In the genomic region with DNA sequence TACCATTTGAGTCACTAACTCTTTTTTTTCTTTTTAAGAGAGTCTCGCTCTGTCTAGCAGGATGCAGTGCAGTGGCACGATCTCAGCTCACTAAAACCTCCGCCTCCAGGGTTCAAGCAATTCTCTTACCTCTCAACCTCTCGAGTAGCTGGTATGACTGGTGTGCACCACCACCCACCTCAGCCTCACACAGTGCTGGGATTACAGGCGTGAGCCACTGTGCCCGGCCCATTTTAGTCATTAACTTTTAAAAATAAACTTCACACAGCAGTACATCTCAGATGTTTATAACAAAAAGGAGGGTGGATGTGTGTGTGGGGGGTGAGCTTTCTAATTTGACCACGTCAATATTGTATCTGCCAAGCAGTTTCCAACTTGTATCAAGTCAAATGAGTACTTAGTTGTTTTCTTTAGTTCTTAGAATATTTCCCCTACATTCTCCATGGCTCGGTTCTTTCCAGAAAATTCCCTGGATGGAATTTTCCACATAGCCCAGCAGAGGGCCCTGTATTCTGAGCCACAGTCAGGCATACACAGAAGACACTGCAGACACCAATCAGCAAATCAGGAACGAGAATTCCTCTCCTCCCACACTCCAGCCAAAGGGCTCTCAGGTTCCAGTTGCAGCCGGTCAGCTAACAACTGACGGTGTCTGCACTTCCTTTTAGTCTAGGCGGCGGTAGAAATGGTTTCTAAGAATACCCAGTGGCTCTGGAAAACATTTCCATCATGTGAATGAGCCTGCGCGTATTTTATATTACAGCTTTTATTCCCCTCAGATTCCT, we compare ENCODE assay signal across 8 cellular contexts. TPM values are rescaled to one million over a fixed set of nuclear protein-coding genes. Genes with fewer than 3 reads are reported as not detected.
DNase-seq lines count a peak whose midpoint lies in the region; ATAC-seq, FAIRE-seq and TF ChIP-seq lines count a peak whose summit lies in the region.

No MANE protein-coding gene starts in this region.

- FAIRE-seq in A549 (lab: Jason Lieb, UNC), result peak; percentile 18

- peak; percentile 50 to 62 for TF ChIP-seq RAD21 in A549 (conservative IDR thresholded peaks at IDR 0.05 in 1 of 2, IDR thresholded peaks at IDR 0.05 in 1 of 2)

- ATAC-seq in A549, result peak; percentile 100
- ATAC-seq in GM23338, result peak; percentile 100
- ATAC-seq in GM19023 (IDR thresholded peaks at IDR 0.05; ENCODE audit: unreplicated experiment), result no peak

- no peaks in the 10 kb centered on the region for H3K27me3 Mint-ChIP-seq in GM23338 (ENCODE audit: insufficient read depth, low read depth, poor library complexity)
- no peaks in the 10 kb centered on the region for H3K27me3 Mint-ChIP-seq in osteocyte (ENCODE audit: unreplicated experiment)

- H3K9me2 ChIP-seq in GM23338 (ENCODE audit: insufficient read depth), result no peaks in the 10 kb centered on the region

- 35% methylated on average over 15 of the region's 15 CpGs for WGBS in A549 (ENCODE audit: missing lambda C conversion rate)

- no peaks in the 10 kb centered on the region for H3K79me2 ChIP-seq in GM23338 (replicated peaks; ENCODE audit: insufficient read depth)

- H3K4me2 ChIP-seq in A549 (peak overlapping the region; percentile 64), GM23338 (no peak overlapping the region)

- no peak for TF ChIP-seq EP300 in A549 (IDR thresholded peaks at IDR 0.05)

- no peaks in the 10 kb centered on the region for H3F3A ChIP-seq in GM23338 (replicated peaks; ENCODE audit: low read depth)

- H2AFZ ChIP-seq in GM23338, result no peak overlapping the region

- TF ChIP-seq CTCF in A549 (IDR thresholded peaks at IDR 0.05) (peak; percentile 54), GM23338 (conservative IDR thresholded peaks at IDR 0.05; ENCODE audit: low read depth in 2 of 2) (peak; percentile 52 to 64), cardiac muscle cell (IDR thresholded peaks at IDR 0.05; ENCODE audit: low read depth, low read length) (peak; percentile 60), osteocyte (IDR thresholded peaks at IDR 0.05) (peak; percentile 64)

- no peaks in the 10 kb centered on the region for H3K36me3 Mint-ChIP-seq in GM23338 (ENCODE audit: low read depth)
- no peaks in the 10 kb centered on the region for H3K36me3 Mint-ChIP-seq in osteocyte (ENCODE audit: unreplicated experiment)

- H3K27me3 ChIP-seq in GM23338 (ENCODE audit: insufficient read depth), result no peaks in the 10 kb centered on the region
- H3K27me3 ChIP-seq in cardiac muscle cell, result no peaks in the 10 kb centered on the region

- POLR2A ChIA-PET in A549 (lab: Yijun Ruan, JAX), result interaction anchor here (0.7 to 1.5 kb wide), 3 partner anchors 15 to 323 kb away, joined by 3 to 11 read pairs (median 3); no protein-coding TSS in a partner anchor

- no peaks in the 10 kb centered on the region for H4K20me1 ChIP-seq in GM23338 (replicated peaks; ENCODE audit: insufficient read depth)

- H3K4me3 Mint-ChIP-seq in GM23338, result no peak overlapping the region
- H3K4me3 Mint-ChIP-seq in osteocyte (ENCODE audit: unreplicated experiment), result no peak overlapping the region

- no peak overlapping the region for H3K4me3 ChIP-seq in A549
- no peak overlapping the region for H3K4me3 ChIP-seq in GM23338
- no peak overlapping the region for H3K4me3 ChIP-seq in cardiac muscle cell

- DNase-seq in A549 (ENCODE audit: low read depth in 1 of 2, low spot score in 1 of 2) (peak; percentile 90 to 91), GM23338 (ENCODE audit: low spot score) (peak; percentile 87), NCI-H2227 treated with DMSO at 0.1 percent for 48 hours (lab: John Stamatoyannopoulos, UW) (peak; percentile 94), amniotic epithelial cell (ENCODE audit: low read depth) (peak; percentile 93), cardiac muscle cell (ENCODE audit: low read depth in 1 of 2, low spot score in 1 of 2) (peak; percentile 89 to 94), osteocyte (ENCODE audit: extremely low spot score, unreplicated experiment) (peak; percentile 88)
- DNase-seq in effector CD4-positive, alpha-beta T cell, result no peak

- no peaks in the 10 kb centered on the region for H3K36me3 ChIP-seq in GM23338 (ENCODE audit: insufficient read depth)
- H3K36me3 ChIP-seq in cardiac muscle cell, result no peaks in the 10 kb centered on the region

- H3K9me3 ChIP-seq in A549 (no peaks in the 10 kb centered on the region), cardiac muscle cell (ENCODE audit: low read depth) (no peaks in the 10 kb centered on the region)

- 0 out of 2 replicates have a peak overlapping the region, but pooled peaks have one; percentile 52 for H3K27ac Mint-ChIP-seq in GM23338
- H3K27ac Mint-ChIP-seq in osteocyte (ENCODE audit: unreplicated experiment), result peak overlapping the region; percentile 82

- CTCF ChIA-PET in A549 (lab: Yijun Ruan, JAX), result interaction anchor here (0.5 to 4.0 kb wide), 23 partner anchors 9 to 396 kb away, joined by 3 to 21 read pairs (median 4); a partner anchor contains a TSS

- peak overlapping the region; percentile 37 to 72; a peak in 4 of 6 replicates for H3K27ac ChIP-seq in A549
- H3K27ac ChIP-seq in GM23338 (ENCODE audit: low read depth), result peak overlapping the region; percentile 58; the same call in 1 of the 2 replicates
- H3K27ac ChIP-seq in cardiac muscle cell, result peak overlapping the region; percentile 72

- TF ChIP-seq POLR2A in A549 (IDR thresholded peaks at IDR 0.05; ENCODE audit: low read length), result peak; percentile 33; the same call in 1 of the 2 replicates

- H3K9me3 Mint-ChIP-seq in GM23338 (no peaks in the 10 kb centered on the region), osteocyte (ENCODE audit: unreplicated experiment) (no peaks in the 10 kb centered on the region)

- H3K4me1 ChIP-seq in A549 (no peaks in the 10 kb centered on the region), GM23338 (ENCODE audit: insufficient read depth) (no peaks in the 10 kb centered on the region), cardiac muscle cell (ENCODE audit: low read depth) (peaks cover 6% of the 10 kb centered on the region)

- H3K4me1 Mint-ChIP-seq in GM23338 (no peaks in the 10 kb centered on the region), osteocyte (ENCODE audit: unreplicated experiment) (peaks cover 8% of the 10 kb centered on the region)

TF ChIP-seq in A549, 52 proteins besides CTCF, POLR2A, EP300 and RAD21 (continues in another document):
- TF ChIP-seq, protein P1, sequence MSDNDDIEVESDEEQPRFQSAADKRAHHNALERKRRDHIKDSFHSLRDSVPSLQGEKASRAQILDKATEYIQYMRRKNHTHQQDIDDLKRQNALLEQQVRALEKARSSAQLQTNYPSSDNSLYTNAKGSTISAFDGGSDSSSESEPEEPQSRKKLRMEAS (IDR thresholded peaks at IDR 0.05), result peak; percentile 26; the same call in 1 of the 2 replicates
- TF ChIP-seq RFX5 (IDR thresholded peaks at IDR 0.05) (no peak), CHD4 (IDR thresholded peaks at IDR 0.05; ENCODE audit: borderline replicate concordance) (no peak), EHF (CRISPR knock-in tag; IDR thresholded peaks at IDR 0.05) (no peak), SMC3 (IDR thresholded peaks at IDR 0.05) (peak; percentile 54; the same call in 2 of the 3 replicates)

TF ChIP-seq in GM23338, 12 proteins besides CTCF, POLR2A, EP300 and RAD21 (continues in another document):
- TF ChIP-seq POLR2AphosphoS5 (IDR thresholded peaks at IDR 0.05; ENCODE audit: low read depth), result 0 out of 2 replicates have a peak, but pooled peaks have one; percentile 27

RNA-seq across cellular contexts. Expression of a gene that starts 20.1 kb away (rescaled TPM):
- polyA plus RNA-seq in A549 (2011; rRNA removed) (37.9 and 60.7 TPM in 2 replicates), A549 (2017; fragmentation: RNase III; extraction: RNeasy Plus Mini Kit Qiagen cat#74134 plus additional on column Dnase treatment) (47.2 to 49.0 TPM (median 47.4 TPM) in 3 replicates), GM23338 (2016; fragmentation: Nextera tagmentation; extraction: Ambion mirVana) (35.9 and 43.9 TPM in 2 replicates), cardiac muscle cell (72.9 and 87.3 TPM in 2 replicates)
- 67.7 and 75.6 TPM in 2 replicates for polyA plus RNA-seq in A549 (2012; cell fraction: cytosol; rRNA removed)
- polyA plus RNA-seq in A549 (2012; cell fraction: nucleus; rRNA removed), result 145 and 169 TPM in 2 replicates
- 93.8 and 120 TPM in 2 replicates for polyA minus RNA-seq in A549 (2011; rRNA and poly(A)+ RNA removed)
- 18.0 and 28.2 TPM in 2 replicates for total RNA-seq in GM23338 (2014; rRNA removed; shearing (Covaris generic))
- total RNA-seq in cardiac muscle cell (44.1 and 45.5 TPM in 2 replicates), osteocyte (66.8 and 73.9 TPM in 2 replicates)

RNA-seq across cellular contexts. Expression of a gene that starts 41.3 kb away (rescaled TPM):
- polyA plus RNA-seq in A549 (2011; rRNA removed) (83.2 and 131 TPM in 2 replicates), A549 (2017; fragmentation: RNase III; extraction: RNeasy Plus Mini Kit Qiagen cat#74134 plus additional on column Dnase treatment) (139 to 150 TPM (median 144 TPM) in 3 replicates), GM23338 (2016; fragmentation: Nextera tagmentation; extraction: Ambion mirVana) (117 and 121 TPM in 2 replicates), cardiac muscle cell (147 and 247 TPM in 2 replicates)
- 152 and 170 TPM in 2 replicates for polyA plus RNA-seq in A549 (2012; cell fraction: cytosol; rRNA removed)
- 196 and 199 TPM in 2 replicates for polyA plus RNA-seq in A549 (2012; cell fraction: nucleus; rRNA removed)
- 262 and 323 TPM in 2 replicates for polyA minus RNA-seq in A549 (2011; rRNA and poly(A)+ RNA removed)
- 39.0 and 42.5 TPM in 2 replicates for total RNA-seq in GM23338 (2014; rRNA removed; shearing (Covaris generic))
- total RNA-seq in cardiac muscle cell (54.4 and 113 TPM in 2 replicates), osteocyte (403 and 405 TPM in 2 replicates)

RNA-seq across cellular contexts. Expression of a gene that starts 57.9 kb away (rescaled TPM):
- polyA plus RNA-seq in A549 (2011; rRNA removed) (6.1 and 6.5 TPM in 2 replicates), A549 (2017; fragmentation: RNase III; extraction: RNeasy Plus Mini Kit Qiagen cat#74134 plus additional on column Dnase treatment) (3.5 to 3.8 TPM (median 3.6 TPM) in 3 replicates), GM23338 (2016; fragmentation: Nextera tagmentation; extraction: Ambion mirVana) (1.1 and 2.0 TPM in 2 replicates), cardiac muscle cell (4.4 and 4.5 TPM in 2 replicates)
- 1.4 and 2.0 TPM in 2 replicates for polyA plus RNA-seq in A549 (2012; cell fraction: cytosol; rRNA removed)
- 1.4 and 2.6 TPM in 2 replicates for polyA plus RNA-seq in A549 (2012; cell fraction: nucleus; rRNA removed)
- polyA minus RNA-seq in A549 (2011; rRNA and poly(A)+ RNA removed), result 4.8 and 4.9 TPM in 2 replicates
- total RNA-seq in GM23338 (2014; rRNA removed; shearing (Covaris generic)), result 6.3 and 6.4 TPM in 2 replicates
- total RNA-seq in cardiac muscle cell (5.4 and 5.6 TPM in 2 replicates), osteocyte (6.3 and 8.8 TPM in 2 replicates)
